Comparison of ENCODE assay signal across 1 cellular context in genomic region chr5:94391996-94392395, GRCh38.
TF ChIP-seq lines count a peak whose summit lies in the region.

No MANE protein-coding gene starts in this region.

TF ChIP-seq in GM23338, 12 proteins besides CTCF, POLR2A, EP300 and RAD21:
- TF ChIP-seq ZNF462 (CRISPR knock-in tag; IDR thresholded peaks at IDR 0.05): no peak
- no peak for TF ChIP-seq CREB1 (CRISPR knock-in tag; IDR thresholded peaks at IDR 0.05; ENCODE audit: low read depth)
- TF ChIP-seq JUNB (IDR thresholded peaks at IDR 0.05; ENCODE audit: unreplicated experiment): no peak
- TF ChIP-seq POLR2AphosphoS5 (IDR thresholded peaks at IDR 0.05; ENCODE audit: low read depth): no peak
- TF ChIP-seq EZH2phosphoT487 (IDR thresholded peaks at IDR 0.05; ENCODE audit: unreplicated experiment): no peak
- no peak for TF ChIP-seq NANOG (IDR thresholded peaks at IDR 0.05; ENCODE audit: borderline replicate concordance)
- no peak for TF ChIP-seq REST (IDR thresholded peaks at IDR 0.05; ENCODE audit: unreplicated experiment)
- TF ChIP-seq EZH2 (IDR thresholded peaks at IDR 0.05; ENCODE audit: low read depth, unreplicated experiment): no peak
- no peak for TF ChIP-seq ETS1 (IDR thresholded peaks at IDR 0.05)
- TF ChIP-seq ZNF331 (CRISPR knock-in tag; IDR thresholded peaks at IDR 0.05; ENCODE audit: low read depth): no peak
- TF ChIP-seq STAT1 (IDR thresholded peaks at IDR 0.05; ENCODE audit: unreplicated experiment): no peak
- no peak for TF ChIP-seq ZNF114 (CRISPR knock-in tag; IDR thresholded peaks at IDR 0.05)
